1 cellular context compared by ENCODE assay signal in genomic region chr16:72664480-72665408, GRCh38.
A peak's percentile ranks its signal among the peaks of the same experiment; 100 is the strongest.
TF ChIP-seq lines count a peak whose summit lies in the region.

No MANE protein-coding gene starts in this region.

TF ChIP-seq in WTC11, 78 proteins besides CTCF, POLR2A, EP300 and RAD21 (continued from another document):
- TF ChIP-seq TEAD1 (CRISPR knock-in tag; IDR thresholded peaks at IDR 0.05) (no peak), ZSCAN18 (CRISPR knock-in tag; IDR thresholded peaks at IDR 0.05) (no peak), E2F4 (CRISPR knock-in tag; IDR thresholded peaks at IDR 0.05; ENCODE audit: borderline replicate concordance, low read depth) (0 out of 2 replicates have a peak, but pooled peaks have one; percentile 35), HMGA2 (CRISPR knock-in tag; IDR thresholded peaks at IDR 0.05) (no peak), MXD4 (CRISPR knock-in tag; IDR thresholded peaks at IDR 0.05; ENCODE audit: borderline replicate concordance) (no peak), GABPB1 (CRISPR knock-in tag; IDR thresholded peaks at IDR 0.05) (peak; percentile 51; the same call in 1 of the 2 replicates), PREB (CRISPR knock-in tag; IDR thresholded peaks at IDR 0.05; ENCODE audit: borderline replicate concordance) (no peak), GRHL2 (CRISPR knock-in tag; IDR thresholded peaks at IDR 0.05; ENCODE audit: insufficient replicate concordance, severe bottlenecking) (no peak), HMGXB4 (CRISPR knock-in tag; IDR thresholded peaks at IDR 0.05) (no peak), ZNF317 (CRISPR knock-in tag; IDR thresholded peaks at IDR 0.05; ENCODE audit: borderline replicate concordance, low read depth) (no peak), ZNF121 (CRISPR knock-in tag; IDR thresholded peaks at IDR 0.05) (no peak), FOXK1 (CRISPR knock-in tag; IDR thresholded peaks at IDR 0.05) (no peak), ERG (CRISPR knock-in tag; IDR thresholded peaks at IDR 0.05) (no peak), ELF4 (CRISPR knock-in tag; IDR thresholded peaks at IDR 0.05; ENCODE audit: low read depth) (no peak), ZNF671 (CRISPR knock-in tag; IDR thresholded peaks at IDR 0.05) (no peak), IRF1 (CRISPR knock-in tag; IDR thresholded peaks at IDR 0.05) (no peak), NR2C2 (CRISPR knock-in tag; IDR thresholded peaks at IDR 0.05) (no peak), ZNF281 (CRISPR knock-in tag; IDR thresholded peaks at IDR 0.05) (no peak), SMAD4 (CRISPR knock-in tag; IDR thresholded peaks at IDR 0.05) (no peak), SP1 (CRISPR knock-in tag; conservative IDR thresholded peaks at IDR 0.05) (peak; percentile 47; the same call in 1 of the 2 replicates), SMAD3 (CRISPR knock-in tag; IDR thresholded peaks at IDR 0.05; ENCODE audit: borderline replicate concordance) (no peak), ZNF423 (CRISPR knock-in tag; IDR thresholded peaks at IDR 0.05) (no peak), ZBTB21 (CRISPR knock-in tag; IDR thresholded peaks at IDR 0.05; ENCODE audit: borderline replicate concordance) (no peak), MLX (CRISPR knock-in tag; IDR thresholded peaks at IDR 0.05) (no peak), CREM (CRISPR knock-in tag; IDR thresholded peaks at IDR 0.05) (peak; percentile 70; the same call in 1 of the 2 replicates), ZNF416 (CRISPR knock-in tag; IDR thresholded peaks at IDR 0.05) (no peak), ARID4B (CRISPR knock-in tag; IDR thresholded peaks at IDR 0.05; ENCODE audit: borderline replicate concordance) (0 out of 2 replicates have a peak, but pooled peaks have one; percentile 44), TP53 (CRISPR knock-in tag; IDR thresholded peaks at IDR 0.05) (0 out of 2 replicates have a peak, but pooled peaks have one; percentile 49), IRF2 (CRISPR knock-in tag; IDR thresholded peaks at IDR 0.05; ENCODE audit: borderline replicate concordance, low read depth) (no peak), KAT7 (CRISPR knock-in tag; IDR thresholded peaks at IDR 0.05; ENCODE audit: borderline replicate concordance) (no peak), E2F5 (CRISPR knock-in tag; IDR thresholded peaks at IDR 0.05) (peak; percentile 73; the same call in 1 of the 2 replicates), FOXP1 (CRISPR knock-in tag; IDR thresholded peaks at IDR 0.05; ENCODE audit: borderline replicate concordance) (no peak; the same call in 1 of the 2 replicates), NFE2L1 (CRISPR knock-in tag; IDR thresholded peaks at IDR 0.05) (no peak), ZNF138 (CRISPR knock-in tag; conservative IDR thresholded peaks at IDR 0.05) (no peak)
TF ChIP-seq in WTC11: peak in this region for 10.
